In genomic region chr3:21330293-21330692, GRCh38 we compare ENCODE assay signal across 10 cellular contexts.
DNase-seq lines count a peak whose midpoint lies in the region; ATAC-seq and TF ChIP-seq lines count a peak whose summit lies in the region.
"Had no signal": no experiment of that assay in that cellular context is flagged by ENCODE, and none has a peak within 500 bp of the region (broad histone marks: within the 10 kb centered on the region; RNA-seq: fewer than 3 reads in every experiment).

No MANE protein-coding gene starts in this region.

- peak overlapping the region; percentile 27 for H3K9ac ChIP-seq in Loucy (ENCODE audit: low read depth, low read length, poor library complexity, severe bottlenecking)

- peaks cover 5% of the 10 kb centered on the region for H3K4me1 ChIP-seq in Loucy (ENCODE audit: insufficient read depth, low read length, poor library complexity, severe bottlenecking)
- H3K4me1 ChIP-seq in body of pancreas: no peaks in the 10 kb centered on the region

- WGBS in body of pancreas, 2 donors: 25 to 32% methylated on average over 2 of the region's 2 CpGs

- H3K4me2 ChIP-seq in Loucy (ENCODE audit: low read depth, low read length, poor library complexity, severe bottlenecking): peak overlapping the region; percentile 75

- intact Hi-C loops in body of pancreas (cut with DNase I): no loop called here

- H4K20me1 ChIP-seq in Loucy (ENCODE audit: insufficient read depth, low read length, poor library complexity, severe bottlenecking): no peaks in the 10 kb centered on the region

- H3K36me3 ChIP-seq in Loucy (ENCODE audit: insufficient read depth, low read length): no peaks in the 10 kb centered on the region
- no peaks in the 10 kb centered on the region for H3K36me3 ChIP-seq in body of pancreas (replicated peaks in 1 of 2; ENCODE audit: insufficient read depth in 1 of 2, low read depth in 2 of 2)

- H3K27ac ChIP-seq in body of pancreas: no peak overlapping the region

- no peaks in the 10 kb centered on the region for H3K9me2 ChIP-seq in Loucy (replicated peaks; ENCODE audit: low read depth, low read length)

- H2AFZ ChIP-seq in Loucy (ENCODE audit: low read length): peak overlapping the region; percentile 88

- H3K4me3 ChIP-seq in Loucy (ENCODE audit: low read length, poor library complexity, severe bottlenecking) (peak overlapping the region; percentile 71), body of pancreas (no peak overlapping the region)

- H3F3A ChIP-seq in Loucy (ENCODE audit: low read depth): no peaks in the 10 kb centered on the region

- peak; percentile 16 for DNase-seq in glomerular visceral epithelial cell (ENCODE audit: extremely low spot score)
- no peak for DNase-seq in body of pancreas
- DNase-seq in NCI-H1048 (lab: John Stamatoyannopoulos, UW): no peak
- no peak for DNase-seq in effector CD4-positive, alpha-beta T cell
- DNase-seq in medulla oblongata (ENCODE audit: extremely low spot score): no peak
- DNase-seq: amygdala had no signal

- no peak for TF ChIP-seq POLR2A in body of pancreas (IDR thresholded peaks at IDR 0.05)

- H3K79me2 ChIP-seq in Loucy (ENCODE audit: insufficient read depth, low read length): no peaks in the 10 kb centered on the region

- H3K9me3 ChIP-seq in Loucy (ENCODE audit: insufficient read depth, low read depth, low read length) (no peaks in the 10 kb centered on the region), body of pancreas (no peaks in the 10 kb centered on the region)

- H3K27me3 ChIP-seq in Loucy (ENCODE audit: insufficient read depth, low read length, poor library complexity, severe bottlenecking): no peaks in the 10 kb centered on the region
- H3K27me3 ChIP-seq in body of pancreas: no peaks in the 10 kb centered on the region

- TF ChIP-seq CTCF in Loucy (conservative IDR thresholded peaks at IDR 0.05; ENCODE audit: low read length): no peak
- TF ChIP-seq CTCF in body of pancreas (IDR thresholded peaks at IDR 0.05): no peak

- ATAC-seq in GM18502 (IDR thresholded peaks at IDR 0.05; ENCODE audit: poor library complexity, unreplicated experiment) (peak; percentile 85), GM21825 (IDR thresholded peaks at IDR 0.05; ENCODE audit: unreplicated experiment) (peak; percentile 94), body of pancreas (no peak)
- ATAC-seq: Panc1 had no signal
